ENCODE assay signal across 9 cellular contexts in the genomic region with DNA sequence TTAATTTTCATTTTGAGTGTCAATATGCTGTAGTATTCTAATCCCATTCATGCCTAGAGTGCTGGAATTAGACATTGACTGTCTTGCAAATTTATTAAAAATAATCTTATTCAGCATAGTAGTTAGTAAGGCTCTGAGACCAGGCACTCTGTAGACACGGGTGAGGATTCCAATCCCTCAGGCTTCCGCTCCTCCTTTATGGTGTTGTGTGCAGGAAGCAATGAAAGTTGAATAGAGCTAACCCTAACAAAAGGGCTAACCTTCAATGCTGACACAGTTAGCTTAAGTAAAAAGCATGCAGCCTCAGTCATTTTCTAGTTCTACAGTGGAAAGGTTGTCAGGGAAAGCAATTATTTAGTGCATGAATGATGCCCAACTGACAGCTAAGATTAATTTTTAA.
DNase-seq lines count a peak whose midpoint lies in the region; ATAC-seq and TF ChIP-seq lines count a peak whose summit lies in the region.
"Had no signal": no experiment of that assay in that cellular context is flagged by ENCODE, and none has a peak within 500 bp of the region (broad histone marks: within the 10 kb centered on the region; RNA-seq: fewer than 3 reads in every experiment).

No MANE protein-coding gene starts in this region.

- H3K4me1 Mint-ChIP-seq in activated T-cell treated with anti-CD3 and anti-CD28 coated beads, Interleukin-2, amount 50 U/mL, for 4 hours (ENCODE audit: low read depth) = peaks cover 65% of the 10 kb centered on the region
- H3K4me1 Mint-ChIP-seq in activated T-helper 17 cell treated with anti-CD3 and anti-CD28 coated beads, Interleukin-2, amount 50 U/mL, for 72 hours = peaks cover 22% of the 10 kb centered on the region

- ATAC-seq in activated T-cell treated with anti-CD3 and anti-CD28 coated beads, Interleukin-2, amount 50 U/mL, for 4 hours = no peak
- ATAC-seq in activated T-helper 17 cell treated with anti-CD3 and anti-CD28 coated beads, Interleukin-2, amount 50 U/mL, for 72 hours (replicated peaks) = no peak
- no peak for ATAC-seq in GM21576 (IDR thresholded peaks at IDR 0.05; ENCODE audit: unreplicated experiment)
- ATAC-seq: PC-3 had no signal

- H3K4me3 ChIP-seq in thyroid gland (replicated peaks in 1 of 3) = peak overlapping the region in 1 of 3 donors; percentile 41
- H3K4me3 ChIP-seq in BE2C (ENCODE audit: low read depth, low read length) = no peak overlapping the region

- H3K27me3 ChIP-seq in thyroid gland = no peaks in the 10 kb centered on the region
- H3K27me3 ChIP-seq in BE2C = no peaks in the 10 kb centered on the region

- 51 to 63% methylated on average over 2 of the region's 2 CpGs for WGBS in thyroid gland, 2 donors

- no peaks in the 10 kb centered on the region for H3K27me3 Mint-ChIP-seq in activated T-cell treated with anti-CD3 and anti-CD28 coated beads, Interleukin-2, amount 50 U/mL, for 4 hours (ENCODE audit: low read depth)
- H3K27me3 Mint-ChIP-seq in activated T-helper 17 cell treated with anti-CD3 and anti-CD28 coated beads, Interleukin-2, amount 50 U/mL, for 72 hours = no peaks in the 10 kb centered on the region

- H3K27ac Mint-ChIP-seq in activated T-helper 17 cell treated with anti-CD3 and anti-CD28 coated beads, Interleukin-2, amount 50 U/mL, for 72 hours = peak overlapping the region; percentile 97

- H3K9me3 ChIP-seq in thyroid gland (no peaks in the 10 kb centered on the region), BE2C (no peaks in the 10 kb centered on the region)

- peak overlapping the region; percentile 85 to 94 (median 94) for H3K27ac ChIP-seq in thyroid gland

- no peak for TF ChIP-seq CTCF in thyroid gland (IDR thresholded peaks at IDR 0.05)
- TF ChIP-seq CTCF in BE2C (IDR thresholded peaks at IDR 0.05; ENCODE audit: low read depth, low read length) = no peak

- DNase-seq in activated T-cell treated with anti-CD3 and anti-CD28 coated beads, Interleukin-2, amount 50 U/mL, for 4 hours = no peak
- no peak for DNase-seq in activated T-cell treated with anti-CD3 and anti-CD28 coated beads, Interleukin-2, amount 50 U/mL, for 1 hour
- DNase-seq in lung microvascular endothelial cell (ENCODE audit: low read depth in 2 of 2) = peak; percentile 61 to 66
- no peak for DNase-seq in thyroid gland
- DNase-seq in stimulated activated CD4-positive, alpha-beta T cell treated with anti-CD3 and anti-CD28 coated beads, Interleukin-2, amount 100 ng/mL, for 24 hours = no peak
- DNase-seq in BE2C = no peak
- DNase-seq: PC-3 had no signal

- H3K9me3 Mint-ChIP-seq in activated T-cell treated with anti-CD3 and anti-CD28 coated beads, Interleukin-2, amount 50 U/mL, for 4 hours = no peaks in the 10 kb centered on the region
- H3K9me3 Mint-ChIP-seq in activated T-helper 17 cell treated with anti-CD3 and anti-CD28 coated beads, Interleukin-2, amount 50 U/mL, for 72 hours = no peaks in the 10 kb centered on the region

- TF ChIP-seq POLR2A in thyroid gland (IDR thresholded peaks at IDR 0.05) = no peak

- peaks cover 18% of the 10 kb centered on the region for H3K36me3 Mint-ChIP-seq in activated T-cell treated with anti-CD3 and anti-CD28 coated beads, Interleukin-2, amount 50 U/mL, for 4 hours (ENCODE audit: insufficient read depth)
- peaks cover 82% of the 10 kb centered on the region for H3K36me3 Mint-ChIP-seq in activated T-helper 17 cell treated with anti-CD3 and anti-CD28 coated beads, Interleukin-2, amount 50 U/mL, for 72 hours (ENCODE audit: low read depth)

- H3K36me3 ChIP-seq in thyroid gland (no peaks in the 10 kb centered on the region), BE2C (no peaks in the 10 kb centered on the region)

- intact Hi-C loops in thyroid gland (cut with DNase I) = no loop called here

- H3K4me1 ChIP-seq in thyroid gland = peaks cover 31 to 46% of the 10 kb centered on the region in 2 donors
- no peaks in the 10 kb centered on the region for H3K4me1 ChIP-seq in BE2C

- peak overlapping the region; percentile 99 for H3K4me3 Mint-ChIP-seq in activated T-cell treated with anti-CD3 and anti-CD28 coated beads, Interleukin-2, amount 50 U/mL, for 4 hours
- peak overlapping the region; percentile 86 for H3K4me3 Mint-ChIP-seq in activated T-helper 17 cell treated with anti-CD3 and anti-CD28 coated beads, Interleukin-2, amount 50 U/mL, for 72 hours

Comparison
In these comparisons a context has a peak if more than half of its experiments do, and no peak if none do; other contexts are left out.
1. DNase-seq: peak in lung microvascular endothelial cell (2 of 2); none in activated T-cell treated with anti-CD3 and anti-CD28 coated beads, Interleukin-2, amount 50 U/mL, for 4 hours (single experiment), activated T-cell treated with anti-CD3 and anti-CD28 coated beads, Interleukin-2, amount 50 U/mL, for 1 hour (single experiment), thyroid gland (0 of 2), stimulated activated CD4-positive, alpha-beta T cell treated with anti-CD3 and anti-CD28 coated beads, Interleukin-2, amount 100 ng/mL, for 24 hours (0 of 2) and BE2C (single experiment).